In genomic region chr1:153375511-153375910, GRCh38 we compare ENCODE assay signal across 1 cellular context.
TF ChIP-seq lines count a peak whose summit lies in the region.

Gene S100A12, minus strand, starts transcription at chr1:153375621. Its CDS starts 1,029 bp downstream, at chr1:153374592.

TF ChIP-seq in WTC11, 78 proteins besides CTCF, POLR2A, EP300 and RAD21 (continued from another document):
- no peak for TF ChIP-seq PRDM15 (CRISPR knock-in tag; IDR thresholded peaks at IDR 0.05)
- TF ChIP-seq USF1 (CRISPR knock-in tag; IDR thresholded peaks at IDR 0.05), result no peak
- TF ChIP-seq ARID4B (CRISPR knock-in tag; IDR thresholded peaks at IDR 0.05; ENCODE audit: borderline replicate concordance), result no peak
- TF ChIP-seq ZMAT4 (CRISPR knock-in tag; IDR thresholded peaks at IDR 0.05), result no peak
- no peak for TF ChIP-seq GTF2I (CRISPR knock-in tag; conservative IDR thresholded peaks at IDR 0.05)
- TF ChIP-seq ZNF317 (CRISPR knock-in tag; IDR thresholded peaks at IDR 0.05; ENCODE audit: borderline replicate concordance, low read depth), result no peak
- TF ChIP-seq HMGA2 (CRISPR knock-in tag; IDR thresholded peaks at IDR 0.05), result no peak
- TF ChIP-seq ZNF425 (CRISPR knock-in tag; conservative IDR thresholded peaks at IDR 0.05), result no peak
- TF ChIP-seq ZSCAN18 (CRISPR knock-in tag; IDR thresholded peaks at IDR 0.05), result no peak
